In the genomic region with DNA sequence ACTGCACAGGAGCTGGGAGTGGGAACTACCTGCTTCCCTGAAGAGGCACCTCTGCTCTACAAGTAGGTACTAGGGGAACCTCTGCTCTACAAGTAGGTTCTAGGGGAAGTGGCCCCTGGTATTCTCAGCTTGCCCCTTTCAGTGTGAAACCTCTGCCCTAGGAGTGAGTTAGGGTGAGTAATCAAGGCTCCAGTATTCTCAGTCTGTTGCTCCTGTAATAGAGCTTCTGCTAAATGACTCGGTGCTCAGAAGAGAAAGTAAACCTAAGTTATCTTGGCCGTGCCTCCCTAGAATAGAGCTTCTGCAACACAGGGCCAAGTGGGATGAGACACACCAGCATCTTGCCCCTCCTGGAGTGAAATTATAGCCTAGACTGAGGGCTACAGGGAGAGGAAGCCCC, we compare ENCODE assay signal across 1 cellular context.
TF ChIP-seq lines count a peak whose summit lies in the region.

No MANE protein-coding gene starts in this region.

TF ChIP-seq in GM23338, 12 proteins besides CTCF, POLR2A, EP300 and RAD21 (continued from another document):
- TF ChIP-seq, protein P1, sequence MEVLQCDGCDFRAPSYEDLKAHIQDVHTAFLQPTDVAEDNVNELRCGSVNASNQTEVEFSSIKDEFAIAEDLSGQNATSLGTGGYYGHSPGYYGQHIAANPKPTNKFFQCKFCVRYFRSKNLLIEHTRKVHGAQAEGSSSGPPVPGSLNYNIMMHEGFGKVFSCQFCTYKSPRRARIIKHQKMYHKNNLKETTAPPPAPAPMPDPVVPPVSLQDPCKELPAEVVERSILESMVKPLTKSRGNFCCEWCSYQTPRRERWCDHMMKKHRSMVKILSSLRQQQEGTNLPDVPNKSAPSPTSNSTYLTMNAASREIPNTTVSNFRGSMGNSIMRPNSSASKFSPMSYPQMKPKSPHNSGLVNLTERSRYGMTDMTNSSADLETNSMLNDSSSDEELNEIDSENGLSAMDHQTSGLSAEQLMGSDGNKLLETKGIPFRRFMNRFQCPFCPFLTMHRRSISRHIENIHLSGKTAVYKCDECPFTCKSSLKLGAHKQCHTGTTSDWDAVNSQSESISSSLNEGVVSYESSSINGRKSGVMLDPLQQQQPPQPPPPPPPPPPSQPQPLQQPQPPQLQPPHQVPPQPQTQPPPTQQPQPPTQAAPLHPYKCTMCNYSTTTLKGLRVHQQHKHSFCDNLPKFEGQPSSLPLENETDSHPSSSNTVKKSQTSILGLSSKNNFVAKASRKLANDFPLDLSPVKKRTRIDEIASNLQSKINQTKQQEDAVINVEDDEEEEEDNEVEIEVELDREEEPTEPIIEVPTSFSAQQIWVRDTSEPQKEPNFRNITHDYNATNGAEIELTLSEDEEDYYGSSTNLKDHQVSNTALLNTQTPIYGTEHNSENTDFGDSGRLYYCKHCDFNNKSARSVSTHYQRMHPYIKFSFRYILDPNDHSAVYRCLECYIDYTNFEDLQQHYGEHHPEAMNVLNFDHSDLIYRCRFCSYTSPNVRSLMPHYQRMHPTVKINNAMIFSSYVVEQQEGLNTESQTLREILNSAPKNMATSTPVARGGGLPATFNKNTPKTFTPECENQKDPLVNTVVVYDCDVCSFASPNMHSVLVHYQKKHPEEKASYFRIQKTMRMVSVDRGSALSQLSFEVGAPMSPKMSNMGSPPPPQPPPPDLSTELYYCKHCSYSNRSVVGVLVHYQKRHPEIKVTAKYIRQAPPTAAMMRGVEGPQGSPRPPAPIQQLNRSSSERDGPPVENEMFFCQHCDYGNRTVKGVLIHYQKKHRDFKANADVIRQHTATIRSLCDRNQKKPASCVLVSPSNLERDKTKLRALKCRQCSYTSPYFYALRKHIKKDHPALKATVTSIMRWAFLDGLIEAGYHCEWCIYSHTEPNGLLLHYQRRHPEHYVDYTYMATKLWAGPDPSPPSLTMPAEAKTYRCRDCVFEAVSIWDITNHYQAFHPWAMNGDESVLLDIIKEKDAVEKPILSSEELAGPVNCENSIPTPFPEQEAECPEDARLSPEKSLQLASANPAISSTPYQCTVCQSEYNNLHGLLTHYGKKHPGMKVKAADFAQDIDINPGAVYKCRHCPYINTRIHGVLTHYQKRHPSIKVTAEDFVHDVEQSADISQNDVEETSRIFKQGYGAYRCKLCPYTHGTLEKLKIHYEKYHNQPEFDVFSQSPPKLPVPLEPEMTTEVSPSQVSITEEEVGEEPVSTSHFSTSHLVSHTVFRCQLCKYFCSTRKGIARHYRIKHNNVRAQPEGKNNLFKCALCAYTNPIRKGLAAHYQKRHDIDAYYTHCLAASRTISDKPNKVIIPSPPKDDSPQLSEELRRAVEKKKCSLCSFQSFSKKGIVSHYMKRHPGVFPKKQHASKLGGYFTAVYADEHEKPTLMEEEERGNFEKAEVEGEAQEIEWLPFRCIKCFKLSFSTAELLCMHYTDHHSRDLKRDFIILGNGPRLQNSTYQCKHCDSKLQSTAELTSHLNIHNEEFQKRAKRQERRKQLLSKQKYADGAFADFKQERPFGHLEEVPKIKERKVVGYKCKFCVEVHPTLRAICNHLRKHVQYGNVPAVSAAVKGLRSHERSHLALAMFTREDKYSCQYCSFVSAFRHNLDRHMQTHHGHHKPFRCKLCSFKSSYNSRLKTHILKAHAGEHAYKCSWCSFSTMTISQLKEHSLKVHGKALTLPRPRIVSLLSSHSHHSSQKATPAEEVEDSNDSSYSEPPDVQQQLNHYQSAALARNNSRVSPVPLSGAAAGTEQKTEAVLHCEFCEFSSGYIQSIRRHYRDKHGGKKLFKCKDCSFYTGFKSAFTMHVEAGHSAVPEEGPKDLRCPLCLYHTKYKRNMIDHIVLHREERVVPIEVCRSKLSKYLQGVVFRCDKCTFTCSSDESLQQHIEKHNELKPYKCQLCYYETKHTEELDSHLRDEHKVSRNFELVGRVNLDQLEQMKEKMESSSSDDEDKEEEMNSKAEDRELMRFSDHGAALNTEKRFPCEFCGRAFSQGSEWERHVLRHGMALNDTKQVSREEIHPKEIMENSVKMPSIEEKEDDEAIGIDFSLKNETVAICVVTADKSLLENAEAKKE (CRISPR knock-in tag; IDR thresholded peaks at IDR 0.05), result no peak
- no peak for TF ChIP-seq EZH2phosphoT487 (IDR thresholded peaks at IDR 0.05; ENCODE audit: unreplicated experiment)
- no peak for TF ChIP-seq ZNF331 (CRISPR knock-in tag; IDR thresholded peaks at IDR 0.05; ENCODE audit: low read depth)
- TF ChIP-seq, protein P2, sequence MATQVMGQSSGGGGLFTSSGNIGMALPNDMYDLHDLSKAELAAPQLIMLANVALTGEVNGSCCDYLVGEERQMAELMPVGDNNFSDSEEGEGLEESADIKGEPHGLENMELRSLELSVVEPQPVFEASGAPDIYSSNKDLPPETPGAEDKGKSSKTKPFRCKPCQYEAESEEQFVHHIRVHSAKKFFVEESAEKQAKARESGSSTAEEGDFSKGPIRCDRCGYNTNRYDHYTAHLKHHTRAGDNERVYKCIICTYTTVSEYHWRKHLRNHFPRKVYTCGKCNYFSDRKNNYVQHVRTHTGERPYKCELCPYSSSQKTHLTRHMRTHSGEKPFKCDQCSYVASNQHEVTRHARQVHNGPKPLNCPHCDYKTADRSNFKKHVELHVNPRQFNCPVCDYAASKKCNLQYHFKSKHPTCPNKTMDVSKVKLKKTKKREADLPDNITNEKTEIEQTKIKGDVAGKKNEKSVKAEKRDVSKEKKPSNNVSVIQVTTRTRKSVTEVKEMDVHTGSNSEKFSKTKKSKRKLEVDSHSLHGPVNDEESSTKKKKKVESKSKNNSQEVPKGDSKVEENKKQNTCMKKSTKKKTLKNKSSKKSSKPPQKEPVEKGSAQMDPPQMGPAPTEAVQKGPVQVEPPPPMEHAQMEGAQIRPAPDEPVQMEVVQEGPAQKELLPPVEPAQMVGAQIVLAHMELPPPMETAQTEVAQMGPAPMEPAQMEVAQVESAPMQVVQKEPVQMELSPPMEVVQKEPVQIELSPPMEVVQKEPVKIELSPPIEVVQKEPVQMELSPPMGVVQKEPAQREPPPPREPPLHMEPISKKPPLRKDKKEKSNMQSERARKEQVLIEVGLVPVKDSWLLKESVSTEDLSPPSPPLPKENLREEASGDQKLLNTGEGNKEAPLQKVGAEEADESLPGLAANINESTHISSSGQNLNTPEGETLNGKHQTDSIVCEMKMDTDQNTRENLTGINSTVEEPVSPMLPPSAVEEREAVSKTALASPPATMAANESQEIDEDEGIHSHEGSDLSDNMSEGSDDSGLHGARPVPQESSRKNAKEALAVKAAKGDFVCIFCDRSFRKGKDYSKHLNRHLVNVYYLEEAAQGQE (IDR thresholded peaks at IDR 0.05; ENCODE audit: unreplicated experiment), result no peak
- no peak for TF ChIP-seq NANOG (IDR thresholded peaks at IDR 0.05; ENCODE audit: borderline replicate concordance)
- no peak for TF ChIP-seq ZNF114 (CRISPR knock-in tag; IDR thresholded peaks at IDR 0.05)
- no peak for TF ChIP-seq STAT1 (IDR thresholded peaks at IDR 0.05; ENCODE audit: unreplicated experiment)
TF ChIP-seq in GM23338: peak in this region for 0.
